In the genomic region with DNA sequence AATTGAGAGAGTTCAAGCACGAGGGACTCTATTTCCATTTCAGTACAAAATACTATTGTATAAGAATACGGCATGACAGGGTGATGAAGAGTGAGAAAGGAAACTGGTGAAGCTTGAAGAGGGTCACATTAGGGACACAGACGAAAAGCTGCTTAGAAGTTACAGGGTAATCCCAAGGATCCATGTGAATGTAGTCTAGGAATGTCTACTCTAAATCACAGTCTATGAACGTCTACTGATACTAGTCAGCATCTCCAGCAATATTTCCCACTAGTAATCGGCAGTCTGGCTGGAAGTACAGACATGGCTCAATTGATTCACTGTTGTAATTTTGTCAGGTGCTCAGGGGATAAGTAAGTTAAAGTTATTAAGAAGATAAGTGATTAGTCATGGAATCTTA, we compare ENCODE assay signal across 13 cellular contexts.
"Had no signal": no experiment of that assay in that cellular context is flagged by ENCODE, and none has a peak within 500 bp of the region (broad histone marks: within the 10 kb centered on the region; RNA-seq: fewer than 3 reads in every experiment).

No MANE protein-coding gene starts in this region.

- H3K27ac Mint-ChIP-seq: activated naive CD4-positive, alpha-beta T cell treated with anti-CD3 and anti-CD28 coated beads, Interleukin-2, amount 50 U/mL, for 72 hours had no signal

- H3K27ac ChIP-seq: gastrocnemius medialis, heart left ventricle, right lobe of liver, SK-N-MC, upper lobe of left lung had no signal

- ATAC-seq: activated CD4-positive, CD25-positive, alpha-beta regulatory T cell treated with anti-CD3 and anti-CD28 coated beads, Interleukin-2, amount 50 U/mL, for 24 hours; activated naive CD4-positive, alpha-beta T cell treated with anti-CD3 and anti-CD28 coated beads, Interleukin-2, amount 50 U/mL, for 72 hours; gastrocnemius medialis; heart left ventricle; left colon; naive thymus-derived CD4-positive, alpha-beta T cell; right lobe of liver; stimulated activated naive CD8-positive, alpha-beta T cell treated with anti-CD3 and anti-CD28 coated beads, Interleukin-15, amount 100 ng/mL, for 72 hours had no signal

- H3K27me3 ChIP-seq: gastrocnemius medialis, heart left ventricle, right lobe of liver, upper lobe of left lung had no signal

- H3K4me3 ChIP-seq: gastrocnemius medialis, heart left ventricle, right lobe of liver, SK-N-MC, upper lobe of left lung had no signal

- H3K4me3 Mint-ChIP-seq: naive thymus-derived CD4-positive, alpha-beta T cell; stimulated activated naive CD8-positive, alpha-beta T cell treated with anti-CD3 and anti-CD28 coated beads, Interleukin-15, amount 100 ng/mL, for 72 hours had no signal

- H3K9me3 Mint-ChIP-seq: activated naive CD4-positive, alpha-beta T cell treated with anti-CD3 and anti-CD28 coated beads, Interleukin-2, amount 50 U/mL, for 72 hours; stimulated activated naive CD8-positive, alpha-beta T cell treated with anti-CD3 and anti-CD28 coated beads, Interleukin-15, amount 100 ng/mL, for 72 hours had no signal

- H3K9me3 ChIP-seq: gastrocnemius medialis, right lobe of liver, upper lobe of left lung had no signal

- H3K36me3 ChIP-seq: right lobe of liver had no signal

- DNase-seq: activated CD4-positive, alpha-beta T cell treated with anti-CD3 and anti-CD28 coated beads, Interleukin-2, amount 50 U/mL, for 1 hour; dermis blood vessel endothelial cell; gastrocnemius medialis; heart left ventricle; left colon; naive thymus-derived CD4-positive, alpha-beta T cell; posterior cingulate gyrus; right lobe of liver; stimulated activated naive CD8-positive, alpha-beta T cell treated with anti-CD3 and anti-CD28 coated beads, Interleukin-15, amount 100 ng/mL, for 72 hours; upper lobe of left lung had no signal

- H3K27me3 Mint-ChIP-seq: naive thymus-derived CD4-positive, alpha-beta T cell; stimulated activated naive CD8-positive, alpha-beta T cell treated with anti-CD3 and anti-CD28 coated beads, Interleukin-15, amount 100 ng/mL, for 72 hours had no signal

- H3K4me1 ChIP-seq: right lobe of liver had no signal
